ENCODE assay signal across 2 cellular contexts in the genomic region with DNA sequence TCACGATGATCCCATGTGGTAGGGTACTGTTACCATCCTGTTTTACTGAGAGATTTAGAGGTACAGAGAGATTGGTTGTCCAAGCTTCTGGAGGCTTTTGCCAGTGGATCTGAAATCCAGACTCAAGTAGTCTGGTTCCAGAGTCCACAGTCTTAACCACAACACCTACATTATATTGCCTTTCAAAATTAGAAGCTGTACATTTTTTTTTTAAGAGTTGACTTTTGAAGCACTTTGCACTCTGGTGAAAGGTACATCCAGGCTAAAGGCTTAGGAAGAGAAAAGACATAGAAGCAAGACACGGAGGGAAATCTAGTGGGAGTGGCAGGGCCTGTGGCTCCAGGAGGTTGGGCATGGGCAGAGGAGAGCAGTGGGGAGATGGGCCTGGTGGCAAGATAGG.
TF ChIP-seq lines count a peak whose summit lies in the region.

No MANE protein-coding gene starts in this region.

TF ChIP-seq in GM23338, 12 proteins besides CTCF, POLR2A, EP300 and RAD21 (continued from another document):
- TF ChIP-seq, protein P1, sequence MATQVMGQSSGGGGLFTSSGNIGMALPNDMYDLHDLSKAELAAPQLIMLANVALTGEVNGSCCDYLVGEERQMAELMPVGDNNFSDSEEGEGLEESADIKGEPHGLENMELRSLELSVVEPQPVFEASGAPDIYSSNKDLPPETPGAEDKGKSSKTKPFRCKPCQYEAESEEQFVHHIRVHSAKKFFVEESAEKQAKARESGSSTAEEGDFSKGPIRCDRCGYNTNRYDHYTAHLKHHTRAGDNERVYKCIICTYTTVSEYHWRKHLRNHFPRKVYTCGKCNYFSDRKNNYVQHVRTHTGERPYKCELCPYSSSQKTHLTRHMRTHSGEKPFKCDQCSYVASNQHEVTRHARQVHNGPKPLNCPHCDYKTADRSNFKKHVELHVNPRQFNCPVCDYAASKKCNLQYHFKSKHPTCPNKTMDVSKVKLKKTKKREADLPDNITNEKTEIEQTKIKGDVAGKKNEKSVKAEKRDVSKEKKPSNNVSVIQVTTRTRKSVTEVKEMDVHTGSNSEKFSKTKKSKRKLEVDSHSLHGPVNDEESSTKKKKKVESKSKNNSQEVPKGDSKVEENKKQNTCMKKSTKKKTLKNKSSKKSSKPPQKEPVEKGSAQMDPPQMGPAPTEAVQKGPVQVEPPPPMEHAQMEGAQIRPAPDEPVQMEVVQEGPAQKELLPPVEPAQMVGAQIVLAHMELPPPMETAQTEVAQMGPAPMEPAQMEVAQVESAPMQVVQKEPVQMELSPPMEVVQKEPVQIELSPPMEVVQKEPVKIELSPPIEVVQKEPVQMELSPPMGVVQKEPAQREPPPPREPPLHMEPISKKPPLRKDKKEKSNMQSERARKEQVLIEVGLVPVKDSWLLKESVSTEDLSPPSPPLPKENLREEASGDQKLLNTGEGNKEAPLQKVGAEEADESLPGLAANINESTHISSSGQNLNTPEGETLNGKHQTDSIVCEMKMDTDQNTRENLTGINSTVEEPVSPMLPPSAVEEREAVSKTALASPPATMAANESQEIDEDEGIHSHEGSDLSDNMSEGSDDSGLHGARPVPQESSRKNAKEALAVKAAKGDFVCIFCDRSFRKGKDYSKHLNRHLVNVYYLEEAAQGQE (IDR thresholded peaks at IDR 0.05; ENCODE audit: unreplicated experiment): no peak
- TF ChIP-seq EZH2phosphoT487 (IDR thresholded peaks at IDR 0.05; ENCODE audit: unreplicated experiment) (no peak), ZNF114 (CRISPR knock-in tag; IDR thresholded peaks at IDR 0.05) (no peak), ZNF331 (CRISPR knock-in tag; IDR thresholded peaks at IDR 0.05; ENCODE audit: low read depth) (no peak), CREB1 (CRISPR knock-in tag; IDR thresholded peaks at IDR 0.05; ENCODE audit: low read depth) (no peak), JUNB (IDR thresholded peaks at IDR 0.05; ENCODE audit: unreplicated experiment) (no peak), POLR2AphosphoS5 (IDR thresholded peaks at IDR 0.05; ENCODE audit: low read depth) (no peak)
- TF ChIP-seq, protein P2, sequence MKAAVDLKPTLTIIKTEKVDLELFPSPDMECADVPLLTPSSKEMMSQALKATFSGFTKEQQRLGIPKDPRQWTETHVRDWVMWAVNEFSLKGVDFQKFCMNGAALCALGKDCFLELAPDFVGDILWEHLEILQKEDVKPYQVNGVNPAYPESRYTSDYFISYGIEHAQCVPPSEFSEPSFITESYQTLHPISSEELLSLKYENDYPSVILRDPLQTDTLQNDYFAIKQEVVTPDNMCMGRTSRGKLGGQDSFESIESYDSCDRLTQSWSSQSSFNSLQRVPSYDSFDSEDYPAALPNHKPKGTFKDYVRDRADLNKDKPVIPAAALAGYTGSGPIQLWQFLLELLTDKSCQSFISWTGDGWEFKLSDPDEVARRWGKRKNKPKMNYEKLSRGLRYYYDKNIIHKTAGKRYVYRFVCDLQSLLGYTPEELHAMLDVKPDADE (IDR thresholded peaks at IDR 0.05): no peak
- TF ChIP-seq, protein P3, sequence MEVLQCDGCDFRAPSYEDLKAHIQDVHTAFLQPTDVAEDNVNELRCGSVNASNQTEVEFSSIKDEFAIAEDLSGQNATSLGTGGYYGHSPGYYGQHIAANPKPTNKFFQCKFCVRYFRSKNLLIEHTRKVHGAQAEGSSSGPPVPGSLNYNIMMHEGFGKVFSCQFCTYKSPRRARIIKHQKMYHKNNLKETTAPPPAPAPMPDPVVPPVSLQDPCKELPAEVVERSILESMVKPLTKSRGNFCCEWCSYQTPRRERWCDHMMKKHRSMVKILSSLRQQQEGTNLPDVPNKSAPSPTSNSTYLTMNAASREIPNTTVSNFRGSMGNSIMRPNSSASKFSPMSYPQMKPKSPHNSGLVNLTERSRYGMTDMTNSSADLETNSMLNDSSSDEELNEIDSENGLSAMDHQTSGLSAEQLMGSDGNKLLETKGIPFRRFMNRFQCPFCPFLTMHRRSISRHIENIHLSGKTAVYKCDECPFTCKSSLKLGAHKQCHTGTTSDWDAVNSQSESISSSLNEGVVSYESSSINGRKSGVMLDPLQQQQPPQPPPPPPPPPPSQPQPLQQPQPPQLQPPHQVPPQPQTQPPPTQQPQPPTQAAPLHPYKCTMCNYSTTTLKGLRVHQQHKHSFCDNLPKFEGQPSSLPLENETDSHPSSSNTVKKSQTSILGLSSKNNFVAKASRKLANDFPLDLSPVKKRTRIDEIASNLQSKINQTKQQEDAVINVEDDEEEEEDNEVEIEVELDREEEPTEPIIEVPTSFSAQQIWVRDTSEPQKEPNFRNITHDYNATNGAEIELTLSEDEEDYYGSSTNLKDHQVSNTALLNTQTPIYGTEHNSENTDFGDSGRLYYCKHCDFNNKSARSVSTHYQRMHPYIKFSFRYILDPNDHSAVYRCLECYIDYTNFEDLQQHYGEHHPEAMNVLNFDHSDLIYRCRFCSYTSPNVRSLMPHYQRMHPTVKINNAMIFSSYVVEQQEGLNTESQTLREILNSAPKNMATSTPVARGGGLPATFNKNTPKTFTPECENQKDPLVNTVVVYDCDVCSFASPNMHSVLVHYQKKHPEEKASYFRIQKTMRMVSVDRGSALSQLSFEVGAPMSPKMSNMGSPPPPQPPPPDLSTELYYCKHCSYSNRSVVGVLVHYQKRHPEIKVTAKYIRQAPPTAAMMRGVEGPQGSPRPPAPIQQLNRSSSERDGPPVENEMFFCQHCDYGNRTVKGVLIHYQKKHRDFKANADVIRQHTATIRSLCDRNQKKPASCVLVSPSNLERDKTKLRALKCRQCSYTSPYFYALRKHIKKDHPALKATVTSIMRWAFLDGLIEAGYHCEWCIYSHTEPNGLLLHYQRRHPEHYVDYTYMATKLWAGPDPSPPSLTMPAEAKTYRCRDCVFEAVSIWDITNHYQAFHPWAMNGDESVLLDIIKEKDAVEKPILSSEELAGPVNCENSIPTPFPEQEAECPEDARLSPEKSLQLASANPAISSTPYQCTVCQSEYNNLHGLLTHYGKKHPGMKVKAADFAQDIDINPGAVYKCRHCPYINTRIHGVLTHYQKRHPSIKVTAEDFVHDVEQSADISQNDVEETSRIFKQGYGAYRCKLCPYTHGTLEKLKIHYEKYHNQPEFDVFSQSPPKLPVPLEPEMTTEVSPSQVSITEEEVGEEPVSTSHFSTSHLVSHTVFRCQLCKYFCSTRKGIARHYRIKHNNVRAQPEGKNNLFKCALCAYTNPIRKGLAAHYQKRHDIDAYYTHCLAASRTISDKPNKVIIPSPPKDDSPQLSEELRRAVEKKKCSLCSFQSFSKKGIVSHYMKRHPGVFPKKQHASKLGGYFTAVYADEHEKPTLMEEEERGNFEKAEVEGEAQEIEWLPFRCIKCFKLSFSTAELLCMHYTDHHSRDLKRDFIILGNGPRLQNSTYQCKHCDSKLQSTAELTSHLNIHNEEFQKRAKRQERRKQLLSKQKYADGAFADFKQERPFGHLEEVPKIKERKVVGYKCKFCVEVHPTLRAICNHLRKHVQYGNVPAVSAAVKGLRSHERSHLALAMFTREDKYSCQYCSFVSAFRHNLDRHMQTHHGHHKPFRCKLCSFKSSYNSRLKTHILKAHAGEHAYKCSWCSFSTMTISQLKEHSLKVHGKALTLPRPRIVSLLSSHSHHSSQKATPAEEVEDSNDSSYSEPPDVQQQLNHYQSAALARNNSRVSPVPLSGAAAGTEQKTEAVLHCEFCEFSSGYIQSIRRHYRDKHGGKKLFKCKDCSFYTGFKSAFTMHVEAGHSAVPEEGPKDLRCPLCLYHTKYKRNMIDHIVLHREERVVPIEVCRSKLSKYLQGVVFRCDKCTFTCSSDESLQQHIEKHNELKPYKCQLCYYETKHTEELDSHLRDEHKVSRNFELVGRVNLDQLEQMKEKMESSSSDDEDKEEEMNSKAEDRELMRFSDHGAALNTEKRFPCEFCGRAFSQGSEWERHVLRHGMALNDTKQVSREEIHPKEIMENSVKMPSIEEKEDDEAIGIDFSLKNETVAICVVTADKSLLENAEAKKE (CRISPR knock-in tag; IDR thresholded peaks at IDR 0.05): no peak

TF ChIP-seq in WTC11, 78 proteins besides CTCF, POLR2A, EP300 and RAD21 (continued from another document):
- TF ChIP-seq, protein P4, sequence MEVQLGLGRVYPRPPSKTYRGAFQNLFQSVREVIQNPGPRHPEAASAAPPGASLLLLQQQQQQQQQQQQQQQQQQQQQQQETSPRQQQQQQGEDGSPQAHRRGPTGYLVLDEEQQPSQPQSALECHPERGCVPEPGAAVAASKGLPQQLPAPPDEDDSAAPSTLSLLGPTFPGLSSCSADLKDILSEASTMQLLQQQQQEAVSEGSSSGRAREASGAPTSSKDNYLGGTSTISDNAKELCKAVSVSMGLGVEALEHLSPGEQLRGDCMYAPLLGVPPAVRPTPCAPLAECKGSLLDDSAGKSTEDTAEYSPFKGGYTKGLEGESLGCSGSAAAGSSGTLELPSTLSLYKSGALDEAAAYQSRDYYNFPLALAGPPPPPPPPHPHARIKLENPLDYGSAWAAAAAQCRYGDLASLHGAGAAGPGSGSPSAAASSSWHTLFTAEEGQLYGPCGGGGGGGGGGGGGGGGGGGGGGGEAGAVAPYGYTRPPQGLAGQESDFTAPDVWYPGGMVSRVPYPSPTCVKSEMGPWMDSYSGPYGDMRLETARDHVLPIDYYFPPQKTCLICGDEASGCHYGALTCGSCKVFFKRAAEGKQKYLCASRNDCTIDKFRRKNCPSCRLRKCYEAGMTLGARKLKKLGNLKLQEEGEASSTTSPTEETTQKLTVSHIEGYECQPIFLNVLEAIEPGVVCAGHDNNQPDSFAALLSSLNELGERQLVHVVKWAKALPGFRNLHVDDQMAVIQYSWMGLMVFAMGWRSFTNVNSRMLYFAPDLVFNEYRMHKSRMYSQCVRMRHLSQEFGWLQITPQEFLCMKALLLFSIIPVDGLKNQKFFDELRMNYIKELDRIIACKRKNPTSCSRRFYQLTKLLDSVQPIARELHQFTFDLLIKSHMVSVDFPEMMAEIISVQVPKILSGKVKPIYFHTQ (CRISPR knock-in tag; IDR thresholded peaks at IDR 0.05): no peak
- TF ChIP-seq, protein P5, sequence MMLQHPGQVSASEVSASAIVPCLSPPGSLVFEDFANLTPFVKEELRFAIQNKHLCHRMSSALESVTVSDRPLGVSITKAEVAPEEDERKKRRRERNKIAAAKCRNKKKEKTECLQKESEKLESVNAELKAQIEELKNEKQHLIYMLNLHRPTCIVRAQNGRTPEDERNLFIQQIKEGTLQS (CRISPR knock-in tag; conservative IDR thresholded peaks at IDR 0.05): no peak
TF ChIP-seq in WTC11: peak in this region for 0.
